In the genomic region with DNA sequence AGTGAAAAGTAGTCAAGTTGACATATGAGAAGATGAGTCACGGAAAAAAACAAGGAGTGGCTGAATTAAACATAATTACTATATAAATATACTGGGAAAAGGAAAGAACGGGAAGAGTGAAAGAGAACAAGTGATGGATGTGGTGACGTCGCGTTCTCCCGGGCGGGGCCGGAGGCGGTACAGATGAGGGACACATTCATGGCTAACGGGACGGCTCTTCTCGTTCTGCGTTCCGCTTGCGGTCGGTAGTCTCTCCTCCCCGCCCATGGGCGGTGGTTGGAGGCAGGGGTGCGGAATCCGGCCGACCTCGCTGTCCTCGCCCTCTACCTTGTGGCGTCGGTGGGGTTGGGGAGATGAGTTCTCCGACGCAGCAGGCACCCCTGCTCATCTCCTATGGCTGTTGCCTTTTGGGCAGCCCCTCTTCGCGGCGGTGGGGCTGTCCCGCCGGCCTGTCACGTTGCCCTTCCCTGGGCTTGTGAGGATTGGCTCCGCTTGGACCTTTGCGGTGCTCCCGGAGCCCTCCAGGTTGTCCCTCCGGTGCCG, we compare ENCODE assay signal across 1 cellular context.
TF ChIP-seq lines count a peak whose summit lies in the region.

No MANE protein-coding gene starts in this region.

TF ChIP-seq in GM23338, 12 proteins besides CTCF, POLR2A, EP300 and RAD21:
- TF ChIP-seq, protein P1, sequence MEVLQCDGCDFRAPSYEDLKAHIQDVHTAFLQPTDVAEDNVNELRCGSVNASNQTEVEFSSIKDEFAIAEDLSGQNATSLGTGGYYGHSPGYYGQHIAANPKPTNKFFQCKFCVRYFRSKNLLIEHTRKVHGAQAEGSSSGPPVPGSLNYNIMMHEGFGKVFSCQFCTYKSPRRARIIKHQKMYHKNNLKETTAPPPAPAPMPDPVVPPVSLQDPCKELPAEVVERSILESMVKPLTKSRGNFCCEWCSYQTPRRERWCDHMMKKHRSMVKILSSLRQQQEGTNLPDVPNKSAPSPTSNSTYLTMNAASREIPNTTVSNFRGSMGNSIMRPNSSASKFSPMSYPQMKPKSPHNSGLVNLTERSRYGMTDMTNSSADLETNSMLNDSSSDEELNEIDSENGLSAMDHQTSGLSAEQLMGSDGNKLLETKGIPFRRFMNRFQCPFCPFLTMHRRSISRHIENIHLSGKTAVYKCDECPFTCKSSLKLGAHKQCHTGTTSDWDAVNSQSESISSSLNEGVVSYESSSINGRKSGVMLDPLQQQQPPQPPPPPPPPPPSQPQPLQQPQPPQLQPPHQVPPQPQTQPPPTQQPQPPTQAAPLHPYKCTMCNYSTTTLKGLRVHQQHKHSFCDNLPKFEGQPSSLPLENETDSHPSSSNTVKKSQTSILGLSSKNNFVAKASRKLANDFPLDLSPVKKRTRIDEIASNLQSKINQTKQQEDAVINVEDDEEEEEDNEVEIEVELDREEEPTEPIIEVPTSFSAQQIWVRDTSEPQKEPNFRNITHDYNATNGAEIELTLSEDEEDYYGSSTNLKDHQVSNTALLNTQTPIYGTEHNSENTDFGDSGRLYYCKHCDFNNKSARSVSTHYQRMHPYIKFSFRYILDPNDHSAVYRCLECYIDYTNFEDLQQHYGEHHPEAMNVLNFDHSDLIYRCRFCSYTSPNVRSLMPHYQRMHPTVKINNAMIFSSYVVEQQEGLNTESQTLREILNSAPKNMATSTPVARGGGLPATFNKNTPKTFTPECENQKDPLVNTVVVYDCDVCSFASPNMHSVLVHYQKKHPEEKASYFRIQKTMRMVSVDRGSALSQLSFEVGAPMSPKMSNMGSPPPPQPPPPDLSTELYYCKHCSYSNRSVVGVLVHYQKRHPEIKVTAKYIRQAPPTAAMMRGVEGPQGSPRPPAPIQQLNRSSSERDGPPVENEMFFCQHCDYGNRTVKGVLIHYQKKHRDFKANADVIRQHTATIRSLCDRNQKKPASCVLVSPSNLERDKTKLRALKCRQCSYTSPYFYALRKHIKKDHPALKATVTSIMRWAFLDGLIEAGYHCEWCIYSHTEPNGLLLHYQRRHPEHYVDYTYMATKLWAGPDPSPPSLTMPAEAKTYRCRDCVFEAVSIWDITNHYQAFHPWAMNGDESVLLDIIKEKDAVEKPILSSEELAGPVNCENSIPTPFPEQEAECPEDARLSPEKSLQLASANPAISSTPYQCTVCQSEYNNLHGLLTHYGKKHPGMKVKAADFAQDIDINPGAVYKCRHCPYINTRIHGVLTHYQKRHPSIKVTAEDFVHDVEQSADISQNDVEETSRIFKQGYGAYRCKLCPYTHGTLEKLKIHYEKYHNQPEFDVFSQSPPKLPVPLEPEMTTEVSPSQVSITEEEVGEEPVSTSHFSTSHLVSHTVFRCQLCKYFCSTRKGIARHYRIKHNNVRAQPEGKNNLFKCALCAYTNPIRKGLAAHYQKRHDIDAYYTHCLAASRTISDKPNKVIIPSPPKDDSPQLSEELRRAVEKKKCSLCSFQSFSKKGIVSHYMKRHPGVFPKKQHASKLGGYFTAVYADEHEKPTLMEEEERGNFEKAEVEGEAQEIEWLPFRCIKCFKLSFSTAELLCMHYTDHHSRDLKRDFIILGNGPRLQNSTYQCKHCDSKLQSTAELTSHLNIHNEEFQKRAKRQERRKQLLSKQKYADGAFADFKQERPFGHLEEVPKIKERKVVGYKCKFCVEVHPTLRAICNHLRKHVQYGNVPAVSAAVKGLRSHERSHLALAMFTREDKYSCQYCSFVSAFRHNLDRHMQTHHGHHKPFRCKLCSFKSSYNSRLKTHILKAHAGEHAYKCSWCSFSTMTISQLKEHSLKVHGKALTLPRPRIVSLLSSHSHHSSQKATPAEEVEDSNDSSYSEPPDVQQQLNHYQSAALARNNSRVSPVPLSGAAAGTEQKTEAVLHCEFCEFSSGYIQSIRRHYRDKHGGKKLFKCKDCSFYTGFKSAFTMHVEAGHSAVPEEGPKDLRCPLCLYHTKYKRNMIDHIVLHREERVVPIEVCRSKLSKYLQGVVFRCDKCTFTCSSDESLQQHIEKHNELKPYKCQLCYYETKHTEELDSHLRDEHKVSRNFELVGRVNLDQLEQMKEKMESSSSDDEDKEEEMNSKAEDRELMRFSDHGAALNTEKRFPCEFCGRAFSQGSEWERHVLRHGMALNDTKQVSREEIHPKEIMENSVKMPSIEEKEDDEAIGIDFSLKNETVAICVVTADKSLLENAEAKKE (CRISPR knock-in tag; IDR thresholded peaks at IDR 0.05): no peak
- TF ChIP-seq CREB1 (CRISPR knock-in tag; IDR thresholded peaks at IDR 0.05; ENCODE audit: low read depth): 0 out of 2 replicates have a peak, but pooled peaks have one; percentile 18
